8 cellular contexts compared by ENCODE assay signal in genomic region chr5:180315762-180316212, GRCh38. TPM values are rescaled to one million over a fixed set of nuclear protein-coding genes. Genes with fewer than 3 reads are reported as not detected.
DNase-seq lines count a peak whose midpoint lies in the region; ATAC-seq, FAIRE-seq and TF ChIP-seq lines count a peak whose summit lies in the region.

No MANE protein-coding gene starts in this region.

- H3K27me3 ChIP-seq in Karpas-422 (ENCODE audit: low read length) (no peaks in the 10 kb centered on the region), bronchial epithelial cell (ENCODE audit: control insufficient read depth, insufficient read depth, low read length) (no peaks in the 10 kb centered on the region), left lung (peaks cover 0 to 5% of the 10 kb centered on the region in 2 donors)

- no peak overlapping the region for H3K9ac ChIP-seq in Karpas-422 (ENCODE audit: low read length)

- no peaks in the 10 kb centered on the region for H3K79me2 ChIP-seq in Karpas-422 (ENCODE audit: low read length)

- intact Hi-C loops in left lung (cut with DNase I): no loop called here

- no peaks in the 10 kb centered on the region for H4K20me1 ChIP-seq in Karpas-422 (ENCODE audit: insufficient read depth, low read depth, low read length)

- H3K4me2 ChIP-seq in Karpas-422 (ENCODE audit: low read depth, low read length, poor library complexity, severe bottlenecking): no peak overlapping the region

- DNase-seq in AG20443 (ENCODE audit: low spot score): peak; percentile 82
- DNase-seq in GM19238 (ENCODE audit: insufficient read length, low spot score): peak; percentile 68
- DNase-seq in Karpas-422: peak; percentile 86
- peak; percentile 54 to 70 (median 61) for DNase-seq in activated CD4-positive, CD25-positive, alpha-beta regulatory T cell (lab: John Stamatoyannopoulos, UW)
- peak; percentile 31 for DNase-seq in bronchial epithelial cell (ENCODE audit: low read depth)
- peak; percentile 70 to 92 for DNase-seq in left lung
- peak; percentile 51 to 62 (median 57) for DNase-seq in stimulated activated CD4-positive, alpha-beta T cell treated with anti-CD3 and anti-CD28 coated beads, TNF-alpha, amount 100 ng/mL, for 4 hours (ENCODE audit: low read depth in 3 of 3)
- no peak for DNase-seq in occipital lobe (lab: John Stamatoyannopoulos, UW)

- H3K36me3 ChIP-seq in Karpas-422 (ENCODE audit: insufficient read depth, low read length) (no peaks in the 10 kb centered on the region), bronchial epithelial cell (ENCODE audit: control insufficient read depth, insufficient read depth, low read length) (no peaks in the 10 kb centered on the region), left lung (peaks cover 0 to 9% of the 10 kb centered on the region in 2 donors)

- H2AFZ ChIP-seq in Karpas-422 (ENCODE audit: low read length): no peak overlapping the region

- H3K9me3 ChIP-seq in Karpas-422 (ENCODE audit: low read length) (no peaks in the 10 kb centered on the region), left lung (no peaks in the 10 kb centered on the region)

- ATAC-seq in left lung: peak; percentile 84

- no peaks in the 10 kb centered on the region for H3K9me2 ChIP-seq in Karpas-422 (replicated peaks; ENCODE audit: insufficient read depth, low read length)

- no peak for FAIRE-seq in bronchial epithelial cell (lab: Jason Lieb, UNC)

- H3K4me3 ChIP-seq in Karpas-422 (ENCODE audit: low read length) (no peak overlapping the region), bronchial epithelial cell (ENCODE audit: low read depth, low read length) (no peak overlapping the region), left lung (no peak overlapping the region)

- H3K27ac ChIP-seq in Karpas-422 (ENCODE audit: low read length): no peak overlapping the region
- no peak overlapping the region for H3K27ac ChIP-seq in left lung

- TF ChIP-seq CTCF in bronchial epithelial cell (IDR thresholded peaks at IDR 0.05; ENCODE audit: insufficient read depth, low read length, severe bottlenecking) (peak; percentile 92), left lung (IDR thresholded peaks at IDR 0.05) (peak; percentile 92 to 99)

- H3K4me1 ChIP-seq in Karpas-422 (ENCODE audit: low read length) (no peaks in the 10 kb centered on the region), left lung (no peaks in the 10 kb centered on the region)

RNA-seq across cellular contexts. Expression of gene MAPK9, which starts 23.9 kb away (rescaled TPM):
- total RNA-seq in Karpas-422 (2014; rRNA removed; shearing (Covaris generic); ENCODE audit: low replicate concordance): 26.8 and 33.0 TPM in 2 replicates
- total RNA-seq in bronchial epithelial cell (19.7 and 23.2 TPM in 2 replicates), left lung (10 to 100 TPM; 42.4 to 44.9 TPM), occipital lobe (90.8 TPM)

RNA-seq across cellular contexts. Expression of gene GFPT2, which starts 37.3 kb away (rescaled TPM):
- 11.7 TPM in 1 of 2 replicates, not detected in the other for total RNA-seq in Karpas-422 (2014; rRNA removed; shearing (Covaris generic); ENCODE audit: low replicate concordance)
- total RNA-seq in bronchial epithelial cell (0.26 and 0.53 TPM in 2 replicates), left lung (10 to 100 TPM; 13.5 to 17.6 TPM), occipital lobe (11.4 TPM)
